In the genomic region with DNA sequence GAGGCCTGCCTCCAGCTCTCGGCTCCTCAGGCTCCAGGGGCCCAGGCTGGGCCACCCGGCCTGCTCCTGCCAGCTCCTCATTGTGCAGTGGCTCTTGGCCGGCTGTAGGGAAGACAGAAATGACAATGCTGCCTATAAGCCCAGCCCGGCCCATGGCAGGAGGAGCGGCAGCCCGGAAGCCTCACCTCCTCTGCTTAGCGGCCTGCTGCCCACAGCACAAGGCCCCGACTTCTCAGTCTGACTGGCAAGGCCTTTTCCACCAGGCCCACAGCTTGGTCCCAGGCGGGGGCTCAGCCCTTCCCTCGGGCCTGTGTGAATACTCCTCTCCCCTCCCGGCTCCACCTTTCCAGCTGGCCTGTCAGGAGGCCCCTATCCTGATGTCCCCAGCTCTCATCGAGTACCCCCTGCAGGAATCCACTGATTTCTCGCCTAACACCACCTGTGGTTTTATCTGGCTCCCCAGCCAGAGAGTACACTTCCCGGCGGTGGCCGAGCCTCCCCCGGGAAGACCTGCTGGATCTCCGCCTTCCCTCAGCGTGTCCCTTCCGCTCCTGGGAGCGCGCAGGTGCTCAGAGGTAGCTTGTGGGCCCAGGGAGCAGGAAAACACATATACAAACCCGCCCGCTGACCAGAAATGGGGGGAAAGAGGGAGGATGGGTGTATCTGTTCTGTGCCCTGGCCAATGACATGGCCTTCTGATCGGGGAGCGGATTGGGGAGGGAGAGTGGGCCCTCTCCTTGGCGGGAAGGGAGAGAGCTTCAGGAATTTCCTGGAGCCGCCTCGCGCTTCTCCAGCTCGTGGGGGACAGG, we compare ENCODE assay signal across 8 cellular contexts. TPM values are rescaled to one million over a fixed set of nuclear protein-coding genes. Genes with fewer than 3 reads are reported as not detected.
DNase-seq lines count a peak whose midpoint lies in the region; ATAC-seq, FAIRE-seq and TF ChIP-seq lines count a peak whose summit lies in the region.

No MANE protein-coding gene starts in this region.

- WGBS in lower leg skin, 2 donors, result 6 to 11% methylated on average over 26 to 31 of the region's 31 CpGs

- DNase-seq in AG10803 (ENCODE audit: low read depth) (peak; percentile 51), GM19238 (ENCODE audit: insufficient read length, low spot score) (peak; percentile 32), SW480 (ENCODE audit: low spot score) (peak; percentile 65), chondrocyte (ENCODE audit: low spot score) (no peak), lower leg skin (ENCODE audit: low spot score in 2 of 2) (no peak), HTR-8/SVneo (ENCODE audit: insufficient read length, low spot score) (no peak)

- H3K9me3 Mint-ChIP-seq in chondrocyte (ENCODE audit: low read depth), result no peaks in the 10 kb centered on the region
- H3K9me3 Mint-ChIP-seq in stimulated activated naive CD8-positive, alpha-beta T cell treated with anti-CD3 and anti-CD28 coated beads, Interleukin-15, Interleukin-2, amounts not matched to agents 100 ng/mL and 50 ng/mL, for 24 hours, result no peaks in the 10 kb centered on the region

- ATAC-seq in HG03521 (IDR thresholded peaks at IDR 0.05; ENCODE audit: unreplicated experiment), result peak; percentile 5

- H3K4me3 Mint-ChIP-seq in chondrocyte (ENCODE audit: unreplicated experiment), result peak overlapping the region; percentile 95
- H3K4me3 Mint-ChIP-seq in stimulated activated naive CD8-positive, alpha-beta T cell treated with anti-CD3 and anti-CD28 coated beads, Interleukin-15, Interleukin-2, amounts not matched to agents 100 ng/mL and 50 ng/mL, for 24 hours, result peak overlapping the region; percentile 95

- no peak for TF ChIP-seq CTCF in AG10803 (conservative IDR thresholded peaks at IDR 0.05; ENCODE audit: low read length)
- TF ChIP-seq CTCF in chondrocyte (IDR thresholded peaks at IDR 0.05), result no peak
- TF ChIP-seq CTCF in lower leg skin (IDR thresholded peaks at IDR 0.05), result no peak

- no peak for TF ChIP-seq POLR2A in lower leg skin (IDR thresholded peaks at IDR 0.05)

- peak overlapping the region; percentile 95 for H3K27ac Mint-ChIP-seq in chondrocyte (ENCODE audit: unreplicated experiment)
- peak overlapping the region; percentile 97 for H3K27ac Mint-ChIP-seq in stimulated activated naive CD8-positive, alpha-beta T cell treated with anti-CD3 and anti-CD28 coated beads, Interleukin-15, Interleukin-2, amounts not matched to agents 100 ng/mL and 50 ng/mL, for 24 hours

- H3K36me3 Mint-ChIP-seq in chondrocyte (ENCODE audit: low read depth), result peaks cover 20% of the 10 kb centered on the region
- peaks cover 30% of the 10 kb centered on the region for H3K36me3 Mint-ChIP-seq in stimulated activated naive CD8-positive, alpha-beta T cell treated with anti-CD3 and anti-CD28 coated beads, Interleukin-15, Interleukin-2, amounts not matched to agents 100 ng/mL and 50 ng/mL, for 24 hours (ENCODE audit: low read depth)

- FAIRE-seq in HTR-8/SVneo (lab: Jason Lieb, UNC), result no peak

- no peaks in the 10 kb centered on the region for H3K27me3 Mint-ChIP-seq in chondrocyte (ENCODE audit: low read depth)
- H3K27me3 Mint-ChIP-seq in stimulated activated naive CD8-positive, alpha-beta T cell treated with anti-CD3 and anti-CD28 coated beads, Interleukin-15, Interleukin-2, amounts not matched to agents 100 ng/mL and 50 ng/mL, for 24 hours, result no peaks in the 10 kb centered on the region

- peaks cover 16% of the 10 kb centered on the region for H3K4me1 Mint-ChIP-seq in chondrocyte (ENCODE audit: low read depth)
- H3K4me1 Mint-ChIP-seq in stimulated activated naive CD8-positive, alpha-beta T cell treated with anti-CD3 and anti-CD28 coated beads, Interleukin-15, Interleukin-2, amounts not matched to agents 100 ng/mL and 50 ng/mL, for 24 hours (ENCODE audit: low read depth), result peaks cover 19% of the 10 kb centered on the region

- H3K4me3 ChIP-seq in AG10803 (ENCODE audit: low read length) (peak overlapping the region; percentile 89), lower leg skin (ENCODE audit: low read depth, poor library complexity, severe bottlenecking) (peak overlapping the region; percentile 85)

- intact Hi-C loops in lower leg skin (cut with DNase I; ENCODE audit: low total_unique reads), result no loop called here

RNA-seq across cellular contexts. Expression of gene DDRGK1, which starts 1.0 kb away (rescaled TPM):
- total RNA-seq in chondrocyte (61.8 to 69.7 TPM (median 62.6 TPM) in 3 replicates), lower leg skin (100 to 1,000 TPM in 1 of 4 donors, 10 to 100 TPM in 3; 53.6 to 109 (median 89.0) TPM)

RNA-seq across cellular contexts. Expression of gene ITPA, which starts 5.8 kb away (rescaled TPM):
- total RNA-seq in chondrocyte, result 35.1 to 43.4 TPM (median 41.5 TPM) in 3 replicates
- total RNA-seq in lower leg skin, result 10 to 100 TPM; 39.3 to 55.8 (median 46.8) TPM

RNA-seq across cellular contexts. Expression of gene LZTS3, which starts 30.2 kb away (rescaled TPM):
- total RNA-seq in chondrocyte (6.4 to 9.3 TPM (median 8.1 TPM) in 3 replicates), lower leg skin (1 to 10 TPM; 4.4 to 9.7 (median 7.7) TPM)

RNA-seq across cellular contexts. Expression of gene SLC4A11, which starts 35.5 kb away (rescaled TPM):
- total RNA-seq in chondrocyte (4.2 to 4.9 TPM (median 4.3 TPM) in 3 replicates), lower leg skin (10 to 100 TPM in 3 of 4 donors, 1 to 10 TPM in 1; 4.5 to 26.0 (median 14.0) TPM)

RNA-seq across cellular contexts. Expression of gene FASTKD5, which starts 43.9 kb away (rescaled TPM):
- total RNA-seq in chondrocyte, result 9.8 to 12.3 TPM (median 10.8 TPM) in 3 replicates
- 10 to 100 TPM; 14.3 to 18.1 (median 15.9) TPM for total RNA-seq in lower leg skin

Comparison
In these comparisons a context has a peak if more than half of its experiments do, and no peak if none do; other contexts are left out.
1. DNase-seq: peak in AG10803 (single experiment), GM19238 (single experiment) and SW480 (single experiment); none in chondrocyte (single experiment), lower leg skin (0 of 2) and HTR-8/SVneo (single experiment).